Comparison of ENCODE assay signal across 33 cellular contexts in genomic region chr7:81822811-81823210, GRCh38. TPM values are rescaled to one million over a fixed set of nuclear protein-coding genes. Genes with fewer than 3 reads are reported as not detected.
"Had no signal": no experiment of that assay in that cellular context is flagged by ENCODE, and none has a peak within 500 bp of the region (broad histone marks: within the 10 kb centered on the region; RNA-seq: fewer than 3 reads in every experiment).

No MANE protein-coding gene starts in this region.

- H3K4me3 Mint-ChIP-seq: activated CD8-positive, alpha-beta T cell treated with anti-CD3 and anti-CD28 coated beads for 36 hours; activated naive CD4-positive, alpha-beta T cell treated with anti-CD3 and anti-CD28 coated beads for 36 hours; brain had no signal

- H3K9me3 Mint-ChIP-seq: activated CD8-positive, alpha-beta T cell treated with anti-CD3 and anti-CD28 coated beads for 36 hours; activated naive CD4-positive, alpha-beta T cell treated with anti-CD3 and anti-CD28 coated beads for 36 hours had no signal

- H3K27me3 ChIP-seq: MG63 had no signal

- DNase-seq: activated CD4-positive, alpha-beta T cell treated with anti-CD3 and anti-CD28 coated beads for 1 hour; activated CD4-positive, alpha-beta T cell treated with anti-CD3 and anti-CD28 coated beads for 48 hours; activated CD4-positive, CD25-positive, alpha-beta regulatory T cell; activated CD8-positive, alpha-beta T cell treated with anti-CD3 and anti-CD28 coated beads for 36 hours; activated gamma-delta T cell treated with Interleukin-2 at 50 U/mL for 16 hours; activated naive CD4-positive, alpha-beta T cell treated with anti-CD3 and anti-CD28 coated beads for 36 hours; activated T-cell treated with anti-CD3 and anti-CD28 coated beads, Interleukin-2, amount 50 U/mL, for 1 hour; anterior cingulate cortex; caudate nucleus; cerebellar nuclear complex; MG63; MV-4-11; NCI-H1092; NCI-H1436 treated with DMSO at 0.1 percent for 48 hours; NCI-H187 treated with DMSO at 0.1 percent for 48 hours; NCI-H2081; NCI-H345; NCI-H526 treated with DMSO at 0.1 percent for 48 hours; NCI-H774; PC-3; SIG-M5; SW 1271; T1000; WERI-Rb-1 had no signal

- ATAC-seq: activated CD8-positive, alpha-beta T cell treated with anti-CD3 and anti-CD28 coated beads for 36 hours; activated naive CD4-positive, alpha-beta T cell treated with anti-CD3 and anti-CD28 coated beads, Interleukin-2, amount 50 U/mL, for 72 hours; K562; PC-3; Right ventricle myocardium inferior had no signal

- H3K36me3 ChIP-seq: MG63, WERI-Rb-1 had no signal

- H3K4me3 ChIP-seq: K562, MG63 had no signal

- H3K36me3 Mint-ChIP-seq: activated naive CD4-positive, alpha-beta T cell treated with anti-CD3 and anti-CD28 coated beads, Interleukin-2, amount 50 U/mL, for 72 hours; brain had no signal

- H3K9me3 ChIP-seq: MG63 had no signal

- H3K27ac Mint-ChIP-seq: activated CD8-positive, alpha-beta T cell treated with anti-CD3 and anti-CD28 coated beads for 36 hours; activated naive CD4-positive, alpha-beta T cell treated with anti-CD3 and anti-CD28 coated beads for 36 hours; activated naive CD4-positive, alpha-beta T cell treated with anti-CD3 and anti-CD28 coated beads, Interleukin-2, amount 50 U/mL, for 72 hours; activated T-helper 2 cell treated with anti-CD3 and anti-CD28 coated beads, Interferon-gamma antibody, Interleukin-2, Interleukin-4, amounts not matched to agents 10 μg/mL and 5 μg/mL and 100 μg/mL, durations not matched to agents 14 hours and 24 hours and 36 hours had no signal

- H3K27me3 Mint-ChIP-seq: activated CD8-positive, alpha-beta T cell treated with anti-CD3 and anti-CD28 coated beads for 36 hours; brain had no signal

- H3K27ac ChIP-seq: RWPE1, WERI-Rb-1 had no signal

RNA-seq across cellular contexts. Expression of gene HGF, which starts 53.0 kb away (rescaled TPM):
- total RNA-seq: activated CD8-positive, alpha-beta memory T cell treated with anti-CD3 and anti-CD28 coated beads for 36 hours; activated CD8-positive, alpha-beta T cell treated with anti-CD3 and anti-CD28 coated beads for 36 hours; activated naive CD4-positive, alpha-beta T cell treated with anti-CD3 and anti-CD28 coated beads for 36 hours; activated T-helper 2 cell treated with anti-CD3 and anti-CD28 coated beads, Interferon-gamma antibody, Interleukin-2, Interleukin-4, amounts not matched to agents 10 μg/mL and 5 μg/mL and 100 μg/mL, durations not matched to agents 14 hours and 24 hours and 36 hours; NCI-H460; T-helper 2 cell treated with Interferon-gamma antibody and Interleukin-4, amounts not matched to agents 100 ng/mL and 5 ng/mL, for 36 hours had no signal
- polyA plus RNA-seq: K562 had no signal
